In the genomic region with DNA sequence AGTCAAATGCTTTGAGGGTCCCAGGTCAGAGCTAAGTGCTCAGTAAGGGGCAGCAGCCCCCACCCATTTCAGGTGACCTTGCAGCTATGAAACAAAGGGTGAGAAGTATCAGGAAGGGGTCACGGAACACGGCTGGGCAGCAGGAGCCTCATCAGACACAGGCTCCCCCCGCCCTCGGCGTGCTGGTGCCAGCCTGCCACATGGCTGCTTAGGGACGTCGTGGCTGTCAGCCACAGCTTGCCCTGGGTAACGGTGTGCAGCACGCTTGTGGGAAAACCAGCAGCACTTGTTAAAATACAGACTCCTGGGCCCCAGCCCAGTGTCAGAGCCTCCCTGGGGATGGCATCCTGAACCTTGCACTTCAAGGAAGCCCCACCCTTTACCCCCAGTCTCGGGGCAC, we compare ENCODE assay signal across 24 cellular contexts. TPM values are rescaled to one million over a fixed set of nuclear protein-coding genes. Genes with fewer than 3 reads are reported as not detected.
A peak's percentile ranks its signal among the peaks of the same experiment; 100 is the strongest.
DNase-seq lines count a peak whose midpoint lies in the region; ATAC-seq and TF ChIP-seq lines count a peak whose summit lies in the region.
"Had no signal": no experiment of that assay in that cellular context is flagged by ENCODE, and none has a peak within 500 bp of the region (broad histone marks: within the 10 kb centered on the region; RNA-seq: fewer than 3 reads in every experiment).

No MANE protein-coding gene starts in this region.

- peaks cover 3% of the 10 kb centered on the region for H3K27me3 Mint-ChIP-seq in activated CD8-positive, alpha-beta T cell treated with anti-CD3 and anti-CD28 coated beads, Interleukin-2, amount 10 ng/mL, durations not matched to agents 7 days and 5 days (ENCODE audit: low read depth)
- H3K27me3 Mint-ChIP-seq in activated CD8-positive, alpha-beta T cell treated with anti-CD3 and anti-CD28 coated beads for 36 hours: peaks cover 2% of the 10 kb centered on the region

- H3K4me1 ChIP-seq in BLaER1 treated with 17β-estradiol and CSF1 and Interleukin-3, amounts not matched to agents 10 nM and 100 nM: peaks cover 26 to 56% (median 31%) of the 10 kb centered on the region in 10 experiments
- H3K4me1 ChIP-seq: SJSA1 had no signal

- no peaks in the 10 kb centered on the region for H3K36me3 Mint-ChIP-seq in activated CD8-positive, alpha-beta T cell treated with anti-CD3 and anti-CD28 coated beads, Interleukin-2, amount 10 ng/mL, durations not matched to agents 7 days and 5 days (ENCODE audit: low read depth)
- H3K36me3 Mint-ChIP-seq in activated CD8-positive, alpha-beta T cell treated with anti-CD3 and anti-CD28 coated beads for 36 hours (ENCODE audit: low read depth): no peaks in the 10 kb centered on the region
- H3K36me3 Mint-ChIP-seq: CD4-positive, alpha-beta memory T cell had no signal

- no peaks in the 10 kb centered on the region for H3K36me3 ChIP-seq in BLaER1 treated with 17β-estradiol and CSF1 and Interleukin-3, amounts not matched to agents 10 nM and 100 nM
- H3K36me3 ChIP-seq: SJSA1 had no signal

- no peak overlapping the region for H3K4me3 ChIP-seq in BLaER1 treated with 17β-estradiol and CSF1 and Interleukin-3, amounts not matched to agents 10 nM and 100 nM
- H3K4me3 ChIP-seq: GM23248, SJSA1 had no signal

- H3K9me3 ChIP-seq in BLaER1 treated with 17β-estradiol and CSF1 and Interleukin-3, amounts not matched to agents 10 nM and 100 nM (replicated peaks in 1 of 11): no peaks in the 10 kb centered on the region
- H3K9me3 ChIP-seq: SJSA1 had no signal

- POLR2A ChIA-PET in activated CD8-positive, alpha-beta T cell treated with anti-CD3 and anti-CD28 coated beads, Interleukin-2, amount 10 ng/mL, durations not matched to agents 7 days and 5 days (lab: Charles Lee): interaction anchor here (0.6 kb wide), 1 partner anchor 186 kb away, joined by 3 read pairs; no protein-coding TSS in a partner anchor
- POLR2A ChIA-PET in activated CD8-positive, alpha-beta T cell treated with anti-CD3 and anti-CD28 coated beads for 36 hours (lab: Charles Lee): no interaction called here

- ATAC-seq in activated CD8-positive, alpha-beta T cell treated with anti-CD3 and anti-CD28 coated beads, Interleukin-2, amount 10 ng/mL, durations not matched to agents 7 days and 5 days: no peak
- no peak for ATAC-seq in activated CD8-positive, alpha-beta T cell treated with anti-CD3 and anti-CD28 coated beads for 36 hours
- ATAC-seq in left colon (peak; percentile 34), HG02981 (IDR thresholded peaks at IDR 0.05; ENCODE audit: unreplicated experiment) (no peak)
- ATAC-seq: HepG2 had no signal

- no peaks in the 10 kb centered on the region for H3K9me3 Mint-ChIP-seq in activated CD8-positive, alpha-beta T cell treated with anti-CD3 and anti-CD28 coated beads, Interleukin-2, amount 10 ng/mL, durations not matched to agents 7 days and 5 days (ENCODE audit: insufficient read depth)
- H3K9me3 Mint-ChIP-seq in activated CD8-positive, alpha-beta T cell treated with anti-CD3 and anti-CD28 coated beads for 36 hours: no peaks in the 10 kb centered on the region
- H3K9me3 Mint-ChIP-seq: CD4-positive, alpha-beta memory T cell; H9 had no signal

- peak; percentile 8 for DNase-seq in activated CD8-positive, alpha-beta T cell treated with anti-CD3 and anti-CD28 coated beads, Interleukin-2, amount 10 ng/mL, durations not matched to agents 7 days and 5 days
- DNase-seq in activated CD8-positive, alpha-beta T cell treated with anti-CD3 and anti-CD28 coated beads for 36 hours: no peak
- DNase-seq in left colon: no peak
- peak; percentile 15 for DNase-seq in stimulated activated CD8-positive, alpha-beta memory T cell treated with anti-CD3 and anti-CD28 coated beads, Interleukin-4, amount 100 ng/mL, for 48 hours
- DNase-seq in Ammon's horn (ENCODE audit: low spot score): no peak
- DNase-seq: C1 segment of cervical spinal cord; CD4-positive, alpha-beta memory T cell; COR-L47; DMS53; GM23248; H9; KBM-7; MM.1S; NCI-H1417; NCI-H1694 treated with DMSO at 0.1 percent for 48 hours; NCI-H2081; NCI-H2227 treated with DMSO at 0.1 percent for 48 hours; NCI-H526 treated with DMSO at 0.1 percent for 48 hours; Right ventricle myocardium superior; RPMI8226 had no signal

- H3K4me3 Mint-ChIP-seq in activated CD8-positive, alpha-beta T cell treated with anti-CD3 and anti-CD28 coated beads, Interleukin-2, amount 10 ng/mL, durations not matched to agents 7 days and 5 days: no peak overlapping the region
- no peak overlapping the region for H3K4me3 Mint-ChIP-seq in activated CD8-positive, alpha-beta T cell treated with anti-CD3 and anti-CD28 coated beads for 36 hours
- H3K4me3 Mint-ChIP-seq: CD4-positive, alpha-beta memory T cell; H9 had no signal

- H3K27me3 ChIP-seq in BLaER1 treated with 17β-estradiol and CSF1 and Interleukin-3, amounts not matched to agents 10 nM and 100 nM: no peaks in the 10 kb centered on the region
- H3K27me3 ChIP-seq: SJSA1 had no signal

- H3K27ac Mint-ChIP-seq in activated CD8-positive, alpha-beta T cell treated with anti-CD3 and anti-CD28 coated beads, Interleukin-2, amount 10 ng/mL, durations not matched to agents 7 days and 5 days: no peak overlapping the region
- no peak overlapping the region for H3K27ac Mint-ChIP-seq in activated CD8-positive, alpha-beta T cell treated with anti-CD3 and anti-CD28 coated beads for 36 hours
- H3K27ac Mint-ChIP-seq: CD4-positive, alpha-beta memory T cell; H9 had no signal

- peak overlapping the region in 7 of 11 experiments; percentile 16 to 47 (median 37); a peak in 8 of 22 replicates for H3K4me2 ChIP-seq in BLaER1 treated with 17β-estradiol and CSF1 and Interleukin-3, amounts not matched to agents 10 nM and 100 nM

- no peak overlapping the region for H3K27ac ChIP-seq in BLaER1 treated with 17β-estradiol and CSF1 and Interleukin-3, amounts not matched to agents 10 nM and 100 nM
- H3K27ac ChIP-seq: GM23248, SJSA1 had no signal

- H3K4me1 Mint-ChIP-seq in activated CD8-positive, alpha-beta T cell treated with anti-CD3 and anti-CD28 coated beads, Interleukin-2, amount 10 ng/mL, durations not matched to agents 7 days and 5 days (ENCODE audit: low read depth): no peaks in the 10 kb centered on the region
- H3K4me1 Mint-ChIP-seq in activated CD8-positive, alpha-beta T cell treated with anti-CD3 and anti-CD28 coated beads for 36 hours (ENCODE audit: low read depth): no peaks in the 10 kb centered on the region

- intact Hi-C loops in activated CD8-positive, alpha-beta T cell treated with anti-CD3 and anti-CD28 coated beads for 36 hours (cut with micrococcal nuclease): no loop called here
- intact Hi-C loops in left colon (cut with DNase I, micrococcal nuclease): no loop called here

- H4K20me1 ChIP-seq in BLaER1 treated with 17β-estradiol and CSF1 and Interleukin-3, amounts not matched to agents 10 nM and 100 nM: no peaks in the 10 kb centered on the region

- CTCF ChIA-PET in activated CD8-positive, alpha-beta T cell treated with anti-CD3 and anti-CD28 coated beads, Interleukin-2, amount 10 ng/mL, durations not matched to agents 7 days and 5 days (lab: Charles Lee): interaction anchor here (5.1 kb wide), 1 partner anchor 340 kb away, joined by 67 read pairs; no protein-coding TSS in a partner anchor
- CTCF ChIA-PET in activated CD8-positive, alpha-beta T cell treated with anti-CD3 and anti-CD28 coated beads for 36 hours (lab: Charles Lee): interaction anchor here (2.0 to 3.1 kb wide), 2 partner anchors 12 to 87 kb away, joined by 5 to 30 read pairs; no protein-coding TSS in a partner anchor

- TF ChIP-seq CTCF in activated CD8-positive, alpha-beta T cell treated with anti-CD3 and anti-CD28 coated beads for 36 hours (IDR thresholded peaks at IDR 0.05): no peak

- no peak overlapping the region for H3K9ac ChIP-seq in BLaER1 treated with 17β-estradiol and CSF1 and Interleukin-3, amounts not matched to agents 10 nM and 100 nM
- H3K9ac ChIP-seq: GM23248 had no signal

RNA-seq across cellular contexts. Expression of gene SSR1, which starts 39.3 kb away (rescaled TPM):
- 100 to 1,000 TPM; 122 to 130 TPM for total RNA-seq in activated CD8-positive, alpha-beta T cell treated with anti-CD3 and anti-CD28 coated beads, Interleukin-2, amount 10 ng/mL, durations not matched to agents 7 days and 5 days
- total RNA-seq in activated CD8-positive, alpha-beta T cell treated with anti-CD3 and anti-CD28 coated beads for 36 hours: 100 to 1,000 TPM; 117 to 124 TPM
- total RNA-seq in left colon: 100 to 1,000 TPM; 118 to 136 TPM

Comparison
In these comparisons a context has a peak if more than half of its experiments do, and no peak if none do; other contexts are left out.
1. DNase-seq: peak in activated CD8-positive, alpha-beta T cell treated with anti-CD3 and anti-CD28 coated beads, Interleukin-2, amount 10 ng/mL, durations not matched to agents 7 days and 5 days (single experiment) and stimulated activated CD8-positive, alpha-beta memory T cell treated with anti-CD3 and anti-CD28 coated beads, Interleukin-4, amount 100 ng/mL, for 48 hours (single experiment); none in activated CD8-positive, alpha-beta T cell treated with anti-CD3 and anti-CD28 coated beads for 36 hours (single experiment), left colon (0 of 2) and Ammon's horn (single experiment).